28 cellular contexts compared by ENCODE assay signal in the genomic region with DNA sequence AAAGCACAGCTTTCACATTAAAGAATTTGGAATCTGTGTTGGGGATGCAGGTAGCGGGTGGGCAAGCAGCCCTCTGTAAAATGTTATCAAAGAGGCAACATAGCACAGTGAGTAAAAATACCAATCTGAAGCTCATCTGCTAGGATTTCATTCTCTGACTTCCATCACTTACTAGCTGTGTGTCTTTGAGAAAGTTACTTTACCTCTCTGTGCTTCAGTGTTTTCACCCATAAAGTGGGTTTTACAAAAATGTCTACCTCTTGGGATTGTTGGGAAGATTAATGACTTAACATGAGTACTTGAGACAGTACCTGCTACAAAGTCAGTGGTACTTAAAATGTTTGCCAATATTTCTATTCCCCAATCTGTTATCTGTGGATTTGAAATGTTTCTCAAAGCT.
"Had no signal": no experiment of that assay in that cellular context is flagged by ENCODE, and none has a peak within 500 bp of the region (broad histone marks: within the 10 kb centered on the region; RNA-seq: fewer than 3 reads in every experiment).

No MANE protein-coding gene starts in this region.

- H3K36me3 Mint-ChIP-seq: natural killer cell; neural progenitor cell; stimulated activated effector memory CD8-positive, alpha-beta T cell treated with anti-CD3 and anti-CD28 coated beads, Interleukin-12 subunit alpha, Interleukin-12 subunit beta, amount 100 ng/mL, for 72 hours; stimulated activated naive B cell treated with anti-CD40 and anti-IgM and Interleukin-4, amounts not matched to agents 10 μg/mL and 1 μg/mL and 100 μg/mL, for 72 hours had no signal

- H3K4me1 ChIP-seq: parathyroid adenoma, psoas muscle, right lobe of liver, sigmoid colon, stomach, thyroid gland, tibial nerve, upper lobe of left lung, vagina had no signal

- FAIRE-seq: small intestine, urothelium cell line had no signal

- H2AFZ ChIP-seq: neural progenitor cell, parathyroid adenoma had no signal

- H3K79me2 ChIP-seq: parathyroid adenoma had no signal

- H3K27me3 ChIP-seq: neural progenitor cell, ovary, right lobe of liver, sigmoid colon, stomach, thyroid gland, tibial nerve, upper lobe of left lung, vagina had no signal

- H3K4me1 Mint-ChIP-seq: stimulated activated naive B cell treated with anti-CD40 and anti-IgM and Interleukin-4, amounts not matched to agents 10 μg/mL and 1 μg/mL and 100 μg/mL, for 72 hours had no signal

- H3K9me3 Mint-ChIP-seq: natural killer cell; neural progenitor cell; stimulated activated effector memory CD8-positive, alpha-beta T cell treated with anti-CD3 and anti-CD28 coated beads, Interleukin-12 subunit alpha, Interleukin-12 subunit beta, amount 100 ng/mL, for 72 hours; stimulated activated naive B cell treated with anti-CD40 and anti-IgM and Interleukin-4, amounts not matched to agents 10 μg/mL and 1 μg/mL and 100 μg/mL, for 72 hours; stimulated activated naive CD8-positive, alpha-beta T cell treated with anti-CD3 and anti-CD28 coated beads, Interleukin-15, Interleukin-2, amounts not matched to agents 100 ng/mL and 50 ng/mL, for 24 hours had no signal

- H3K9ac ChIP-seq: neural progenitor cell, parathyroid adenoma had no signal

- ATAC-seq: natural killer cell; psoas muscle; right cardiac atrium; right lobe of liver; stimulated activated effector memory CD8-positive, alpha-beta T cell treated with anti-CD3 and anti-CD28 coated beads, Interleukin-12 subunit alpha, Interleukin-12 subunit beta, amount 100 ng/mL, for 72 hours; stimulated activated naive B cell treated with anti-CD40 and anti-IgM and Interleukin-4, amounts not matched to agents 10 μg/mL and 1 μg/mL and 100 μg/mL, for 72 hours had no signal

- H3K4me3 ChIP-seq: neural progenitor cell, ovary, psoas muscle, right lobe of liver, sigmoid colon, stomach, thoracic aorta, thyroid gland, tibial nerve, upper lobe of left lung, vagina had no signal

- H3K36me3 ChIP-seq: neural progenitor cell, ovary, right lobe of liver, sigmoid colon, stomach, thoracic aorta, thyroid gland, tibial nerve, upper lobe of left lung, vagina had no signal

- H3K4me3 Mint-ChIP-seq: natural killer cell; neural progenitor cell; stimulated activated effector memory CD8-positive, alpha-beta T cell treated with anti-CD3 and anti-CD28 coated beads, Interleukin-12 subunit alpha, Interleukin-12 subunit beta, amount 100 ng/mL, for 72 hours; stimulated activated naive B cell treated with anti-CD40 and anti-IgM and Interleukin-4, amounts not matched to agents 10 μg/mL and 1 μg/mL and 100 μg/mL, for 72 hours; stimulated activated naive CD8-positive, alpha-beta T cell treated with anti-CD3 and anti-CD28 coated beads, Interleukin-15, Interleukin-2, amounts not matched to agents 100 ng/mL and 50 ng/mL, for 24 hours had no signal

- H3K27ac ChIP-seq: neural progenitor cell, ovary, parathyroid adenoma, psoas muscle, right lobe of liver, sigmoid colon, stomach, thoracic aorta, thyroid gland, tibial nerve, upper lobe of left lung, vagina had no signal

- H3K9me3 ChIP-seq: ovary, psoas muscle, right lobe of liver, sigmoid colon, stomach, thoracic aorta, thyroid gland, tibial nerve, upper lobe of left lung, vagina had no signal

- DNase-seq: natural killer cell; occipital lobe; ovary; posterior cingulate gyrus; psoas muscle; right cardiac atrium; right lobe of liver; sigmoid colon; small intestine; stimulated activated CD4-positive, alpha-beta T cell treated with anti-CD3 and anti-CD28 coated beads, Interleukin-15, amount 100 ng/mL, for 24 hours; stimulated activated CD4-positive, alpha-beta T cell treated with anti-CD3 and anti-CD28 coated beads, Interleukin-2, amount 100 ng/mL, for 24 hours; stimulated activated CD4-positive, alpha-beta T cell treated with anti-CD3 and anti-CD28 coated beads, Interleukin-2, amount 100 ng/mL, for 48 hours; stimulated activated CD4-positive, alpha-beta T cell treated with anti-CD3 and anti-CD28 coated beads, Interleukin-4, amount 100 ng/mL, for 24 hours; stimulated activated naive B cell treated with anti-CD40 and anti-IgM and Interleukin-4, amounts not matched to agents 10 μg/mL and 1 μg/mL and 100 μg/mL, for 72 hours; stimulated activated naive CD4-positive, alpha-beta T cell treated with Interleukin-2 at 50 U/mL for 16 hours; stomach; thyroid gland; trophoblast cell had no signal

- H3K27ac Mint-ChIP-seq: natural killer cell; neural progenitor cell; progenitor cell of endocrine pancreas; stimulated activated effector memory CD8-positive, alpha-beta T cell treated with anti-CD3 and anti-CD28 coated beads, Interleukin-12 subunit alpha, Interleukin-12 subunit beta, amount 100 ng/mL, for 72 hours; stimulated activated naive B cell treated with anti-CD40 and anti-IgM and Interleukin-4, amounts not matched to agents 10 μg/mL and 1 μg/mL and 100 μg/mL, for 72 hours; stimulated activated naive CD8-positive, alpha-beta T cell treated with anti-CD3 and anti-CD28 coated beads, Interleukin-15, Interleukin-2, amounts not matched to agents 100 ng/mL and 50 ng/mL, for 24 hours had no signal
